In the genomic region with DNA sequence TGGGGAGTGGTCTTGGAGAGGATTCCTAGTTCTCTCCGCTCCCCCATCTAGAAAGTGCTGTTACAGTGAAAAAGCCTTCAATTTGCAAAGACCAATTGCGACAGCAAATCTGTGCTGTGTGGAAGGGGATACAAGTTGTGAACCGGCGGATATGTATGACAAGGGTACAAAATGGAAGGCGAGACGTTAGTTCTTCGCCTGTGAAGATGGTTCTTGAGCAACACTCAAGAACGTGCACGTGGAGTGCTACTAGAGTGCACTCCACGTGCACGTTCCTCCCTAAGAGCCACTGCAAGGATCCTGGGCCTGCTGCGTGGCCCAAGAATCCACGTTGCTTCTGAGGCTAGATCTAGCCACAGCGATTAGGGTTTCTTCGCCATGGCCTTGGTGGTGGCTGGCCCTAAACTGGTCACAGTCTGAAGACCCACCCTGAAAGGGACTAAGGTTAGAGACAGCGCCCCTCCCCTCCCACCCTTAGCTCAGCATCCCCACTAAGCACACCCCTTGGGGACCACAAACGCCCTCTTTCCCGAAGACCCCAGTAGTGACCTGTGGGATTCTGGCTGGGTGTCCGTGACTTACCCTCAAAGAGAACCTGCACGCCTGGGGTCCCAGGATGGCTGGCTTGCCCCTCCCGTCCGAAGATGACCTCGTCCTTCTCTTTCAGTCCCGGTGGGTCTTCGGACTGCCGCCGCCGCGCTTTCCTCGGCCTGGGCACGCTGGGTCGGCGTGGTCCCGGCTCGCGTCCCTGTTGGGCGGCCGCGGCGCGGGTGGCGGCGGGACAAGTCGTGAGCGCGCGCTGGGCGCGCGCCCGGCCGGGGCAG, we compare ENCODE assay signal across 8 cellular contexts. TPM values are rescaled to one million over a fixed set of nuclear protein-coding genes. Genes with fewer than 3 reads are reported as not detected.
DNase-seq lines count a peak whose midpoint lies in the region; ATAC-seq lines count a peak whose summit lies in the region.

No MANE protein-coding gene starts in this region.

- H3K79me2 ChIP-seq in ACC112 (ENCODE audit: control insufficient read depth, insufficient read depth, low read length, unreplicated experiment) = no peaks in the 10 kb centered on the region

- 36% methylated on average over 52 of the region's 52 CpGs for WGBS in thymus

- no peaks in the 10 kb centered on the region for H3K36me3 ChIP-seq in ACC112 (ENCODE audit: insufficient read depth, low read length)
- H3K36me3 ChIP-seq in HUES48 (ENCODE audit: control insufficient read depth, insufficient read depth, low read length) = no peaks in the 10 kb centered on the region
- no peaks in the 10 kb centered on the region for H3K36me3 ChIP-seq in thymus (ENCODE audit: control insufficient read depth, insufficient read depth)

- no peaks in the 10 kb centered on the region for H3K27me3 Mint-ChIP-seq in activated naive CD8-positive, alpha-beta T cell treated with anti-CD3 and anti-CD28 coated beads, Interleukin-2, amount 50 U/mL, for 24 hours

- no peak for DNase-seq in activated naive CD8-positive, alpha-beta T cell treated with anti-CD3 and anti-CD28 coated beads, Interleukin-2, amount 50 U/mL, for 24 hours
- DNase-seq in medulla oblongata (ENCODE audit: extremely low spot score) (peak; percentile 9), retina (no peak)

- H3K27ac Mint-ChIP-seq in activated naive CD8-positive, alpha-beta T cell treated with anti-CD3 and anti-CD28 coated beads, Interleukin-2, amount 50 U/mL, for 24 hours = peak overlapping the region; percentile 80

- no peaks in the 10 kb centered on the region for H3K4me1 ChIP-seq in ACC112 (ENCODE audit: control insufficient read depth, insufficient read depth, low read length, unreplicated experiment)
- peaks cover 19% of the 10 kb centered on the region for H3K4me1 ChIP-seq in HUES48 (ENCODE audit: control insufficient read depth, insufficient read depth, low read length)
- H3K4me1 ChIP-seq in thymus (ENCODE audit: control insufficient read depth, insufficient read depth, low read length) = peaks cover 7% of the 10 kb centered on the region

- H3K27me3 ChIP-seq in ACC112 (ENCODE audit: insufficient read depth, low read length) (peaks cover 72% of the 10 kb centered on the region), HUES48 (ENCODE audit: control insufficient read depth, insufficient read depth, low read length) (peaks cover 42% of the 10 kb centered on the region), thymus (ENCODE audit: control insufficient read depth, insufficient read depth) (peaks cover 2% of the 10 kb centered on the region)

- no peak overlapping the region for H3K27ac ChIP-seq in ACC112 (ENCODE audit: low read depth, low read length)
- H3K27ac ChIP-seq in HUES48 (ENCODE audit: low read depth, low read length) = no peak overlapping the region
- H3K27ac ChIP-seq in thymus (ENCODE audit: low read depth) = peak overlapping the region; percentile 77

- H3K9me3 Mint-ChIP-seq in activated naive CD8-positive, alpha-beta T cell treated with anti-CD3 and anti-CD28 coated beads, Interleukin-2, amount 50 U/mL, for 24 hours = no peaks in the 10 kb centered on the region

- peak overlapping the region; percentile 68 for H2AFZ ChIP-seq in ACC112 (ENCODE audit: low read length, unreplicated experiment)

- peak overlapping the region; percentile 85 for H3K4me3 Mint-ChIP-seq in activated naive CD8-positive, alpha-beta T cell treated with anti-CD3 and anti-CD28 coated beads, Interleukin-2, amount 50 U/mL, for 24 hours

- H3K4me3 ChIP-seq in ACC112 (ENCODE audit: low read depth, low read length) = peak overlapping the region; percentile 78
- peak overlapping the region; percentile 72 for H3K4me3 ChIP-seq in HUES48 (ENCODE audit: low read depth, low read length)
- peak overlapping the region; percentile 84 for H3K4me3 ChIP-seq in thymus (ENCODE audit: low read length)

- ATAC-seq in activated naive CD8-positive, alpha-beta T cell treated with anti-CD3 and anti-CD28 coated beads, Interleukin-2, amount 50 U/mL, for 24 hours = no peak
- ATAC-seq in HG03520 (IDR thresholded peaks at IDR 0.05; ENCODE audit: unreplicated experiment) (no peak), esophagus mucosa (no peak)

- H3K9ac ChIP-seq in HUES48 (ENCODE audit: low read depth, low read length) = no peak overlapping the region; the same call in 1 of the 2 replicates

- peaks cover 44% of the 10 kb centered on the region for H3K36me3 Mint-ChIP-seq in activated naive CD8-positive, alpha-beta T cell treated with anti-CD3 and anti-CD28 coated beads, Interleukin-2, amount 50 U/mL, for 24 hours (ENCODE audit: low read depth)

- H3K4me1 Mint-ChIP-seq in activated naive CD8-positive, alpha-beta T cell treated with anti-CD3 and anti-CD28 coated beads, Interleukin-2, amount 50 U/mL, for 24 hours = peaks cover 55% of the 10 kb centered on the region

- H3K9me3 ChIP-seq in HUES48 (ENCODE audit: control insufficient read depth, insufficient read depth, low read length) (no peaks in the 10 kb centered on the region), thymus (ENCODE audit: control insufficient read depth) (no peaks in the 10 kb centered on the region)

RNA-seq across cellular contexts. Expression of gene PDE3B, which starts 0.5 kb away (rescaled TPM):
- 32.9 TPM for polyA plus RNA-seq in thymus
- 0.44 TPM for total RNA-seq in esophagus mucosa
